In genomic region chr14:26730929-26731618, GRCh38 we compare ENCODE assay signal across 9 cellular contexts.
DNase-seq lines count a peak whose midpoint lies in the region; ATAC-seq, FAIRE-seq and TF ChIP-seq lines count a peak whose summit lies in the region.
"Had no signal": no experiment of that assay in that cellular context is flagged by ENCODE, and none has a peak within 500 bp of the region (broad histone marks: within the 10 kb centered on the region; RNA-seq: fewer than 3 reads in every experiment).

No MANE protein-coding gene starts in this region.

- no peak overlapping the region for H3K23ac ChIP-seq in mesendoderm (ENCODE audit: low read length)

- no peak for FAIRE-seq in GM12891 (lab: Jason Lieb, UNC)

- H2BK5ac ChIP-seq in mesendoderm (ENCODE audit: low read length) = no peak overlapping the region

- H3K27me3 ChIP-seq in DND-41 (ENCODE audit: insufficient read depth, low read length, poor library complexity) (no peaks in the 10 kb centered on the region), Loucy (ENCODE audit: insufficient read depth, low read length, poor library complexity, severe bottlenecking) (no peaks in the 10 kb centered on the region), mesendoderm (ENCODE audit: insufficient read depth, low read length, poor library complexity) (no peaks in the 10 kb centered on the region)

- H3K18ac ChIP-seq in mesendoderm (ENCODE audit: low read length) = no peak overlapping the region

- H3K56ac ChIP-seq in mesendoderm (ENCODE audit: low read length) = no peak overlapping the region

- H2AFZ ChIP-seq in DND-41 (ENCODE audit: low read depth, low read length) (no peak overlapping the region), Loucy (ENCODE audit: low read length) (no peak overlapping the region)

- WGBS in mesendoderm (ENCODE audit: extremely low coverage, insufficient coverage, low lambda C conversion rate) = no CpG with 5 or more reads among the region's 4 CpGs

- H4K8ac ChIP-seq in mesendoderm (ENCODE audit: low read depth, low read length) = no peak overlapping the region

- no peaks in the 10 kb centered on the region for H4K20me1 ChIP-seq in DND-41 (ENCODE audit: insufficient read depth, low read length)
- no peaks in the 10 kb centered on the region for H4K20me1 ChIP-seq in Loucy (ENCODE audit: insufficient read depth, low read length, poor library complexity, severe bottlenecking)

- H3K4me3 ChIP-seq in DND-41 (ENCODE audit: low read depth in 1 of 2, low read length in 2 of 2) = no peak overlapping the region
- H3K4me3 ChIP-seq in Loucy (ENCODE audit: low read length, poor library complexity, severe bottlenecking) = no peak overlapping the region
- H3K4me3 ChIP-seq in mesendoderm (ENCODE audit: low read length) = no peak overlapping the region

- no peak for TF ChIP-seq POLR2A in GM12891 (IDR thresholded peaks at IDR 0.05; ENCODE audit: low read depth, low read length)

- no peak overlapping the region for H2BK15ac ChIP-seq in mesendoderm (replicated peaks; ENCODE audit: low read depth)

- no peak overlapping the region for H2AK5ac ChIP-seq in mesendoderm (ENCODE audit: low read length)

- H3K9me2 ChIP-seq in Loucy (replicated peaks; ENCODE audit: low read depth, low read length) = no peaks in the 10 kb centered on the region

- peak; percentile 6 for TF ChIP-seq CTCF in DND-41 (IDR thresholded peaks at IDR 0.05; ENCODE audit: borderline replicate concordance, extremely low read depth, low read length, poor library complexity, severe bottlenecking)
- TF ChIP-seq CTCF in Loucy (conservative IDR thresholded peaks at IDR 0.05; ENCODE audit: low read length) = peak; percentile 49

- H3K9ac ChIP-seq in DND-41 (ENCODE audit: low read depth, low read length) (no peak overlapping the region), Loucy (ENCODE audit: low read depth, low read length, poor library complexity, severe bottlenecking) (no peak overlapping the region), mesendoderm (ENCODE audit: low read length) (no peak overlapping the region)

- H3K36me3 ChIP-seq in DND-41 (ENCODE audit: insufficient read depth, low read length) (no peaks in the 10 kb centered on the region), Loucy (ENCODE audit: insufficient read depth, low read length) (no peaks in the 10 kb centered on the region), mesendoderm (ENCODE audit: control insufficient read depth, insufficient read depth, low read length) (no peaks in the 10 kb centered on the region)

- H3K79me1 ChIP-seq in mesendoderm (ENCODE audit: low read length) = no peaks in the 10 kb centered on the region

- DNase-seq in DND-41 = no peak
- DNase-seq in astrocyte of the hippocampus (ENCODE audit: low read depth, low spot score) = peak; percentile 28
- DNase-seq in mesendoderm = peak; percentile 67
- no peak for DNase-seq in foreskin melanocyte
- no peak for DNase-seq in GM12891 (ENCODE audit: insufficient read length, low spot score)
- DNase-seq in glomerular visceral epithelial cell (ENCODE audit: extremely low spot score) = no peak
- DNase-seq: NCI-H1436 treated with DMSO at 0.1 percent for 48 hours had no signal

- no peak for ATAC-seq in DND-41 (ENCODE audit: insufficient read depth, low read depth)
- ATAC-seq in HG03439 (IDR thresholded peaks at IDR 0.05; ENCODE audit: unreplicated experiment) = no peak

- H3K4me2 ChIP-seq in DND-41 (ENCODE audit: insufficient read depth, low read length) (no peak overlapping the region), Loucy (ENCODE audit: low read depth, low read length, poor library complexity, severe bottlenecking) (no peak overlapping the region), mesendoderm (ENCODE audit: low read length) (no peak overlapping the region)

- H3K27ac ChIP-seq in DND-41 (ENCODE audit: low read length) (no peak overlapping the region), mesendoderm (ENCODE audit: low read depth, low read length) (no peak overlapping the region)

- no peaks in the 10 kb centered on the region for H3F3A ChIP-seq in Loucy (ENCODE audit: low read depth)

- H3K79me2 ChIP-seq in DND-41 (ENCODE audit: insufficient read depth, low read length) = no peaks in the 10 kb centered on the region
- no peaks in the 10 kb centered on the region for H3K79me2 ChIP-seq in Loucy (ENCODE audit: insufficient read depth, low read length)
- H3K79me2 ChIP-seq in mesendoderm (ENCODE audit: control insufficient read depth, insufficient read depth, low read length) = no peaks in the 10 kb centered on the region

- H3K4ac ChIP-seq in mesendoderm (ENCODE audit: low read depth, low read length) = no peak overlapping the region

- H3K9me3 ChIP-seq in DND-41 (ENCODE audit: insufficient read depth, low read length, severe bottlenecking) (no peaks in the 10 kb centered on the region), Loucy (ENCODE audit: insufficient read depth, low read depth, low read length) (no peaks in the 10 kb centered on the region)

- H3K4me1 ChIP-seq in DND-41 (ENCODE audit: insufficient read depth, low read length) (no peaks in the 10 kb centered on the region), Loucy (ENCODE audit: insufficient read depth, low read length, poor library complexity, severe bottlenecking) (no peaks in the 10 kb centered on the region), mesendoderm (ENCODE audit: control insufficient read depth, low read depth, low read length) (no peaks in the 10 kb centered on the region)

- H4K5ac ChIP-seq in mesendoderm (ENCODE audit: low read length) = no peak overlapping the region

- no peak overlapping the region for H2BK120ac ChIP-seq in mesendoderm (ENCODE audit: low read depth, low read length)

TF ChIP-seq in GM12891, 5 proteins besides CTCF, POLR2A, EP300 and RAD21:
- TF ChIP-seq TAF1 (IDR thresholded peaks at IDR 0.05; ENCODE audit: low read depth, low read length) (no peak), PAX5 (IDR thresholded peaks at IDR 0.05; ENCODE audit: insufficient read depth, low read length, severe bottlenecking) (no peak), SPI1 (IDR thresholded peaks at IDR 0.05; ENCODE audit: low read depth, low read length) (no peak), POU2F2 (IDR thresholded peaks at IDR 0.05; ENCODE audit: low read depth, low read length) (no peak), POLR2AphosphoS5 (IDR thresholded peaks at IDR 0.05; ENCODE audit: low read depth, low read length) (no peak)

Comparison
In these comparisons a context has a peak if more than half of its experiments do, and no peak if none do; other contexts are left out.
1. DNase-seq: peak in astrocyte of the hippocampus (single experiment) and mesendoderm (single experiment); none in DND-41 (single experiment), foreskin melanocyte (single experiment), GM12891 (single experiment) and glomerular visceral epithelial cell (single experiment).